In genomic region chr18:73240899-73241298, GRCh38 we compare ENCODE assay signal across 28 cellular contexts.
"Had no signal": no experiment of that assay in that cellular context is flagged by ENCODE, and none has a peak within 500 bp of the region (broad histone marks: within the 10 kb centered on the region; RNA-seq: fewer than 3 reads in every experiment).

No MANE protein-coding gene starts in this region.

- H3K27ac ChIP-seq: brain microvascular endothelial cell, WERI-Rb-1 had no signal

- H3K36me3 Mint-ChIP-seq: activated naive CD8-positive, alpha-beta T cell treated with anti-CD3 and anti-CD28 coated beads for 36 hours had no signal

- H3K4me3 Mint-ChIP-seq: activated CD4-positive, alpha-beta T cell treated with anti-CD3 and anti-CD28 coated beads, Interleukin-2, amount 10 ng/mL, durations not matched to agents 24 days and 14 days; activated CD8-positive, alpha-beta T cell treated with anti-CD3 and anti-CD28 coated beads for 36 hours; activated naive CD8-positive, alpha-beta T cell treated with anti-CD3 and anti-CD28 coated beads for 36 hours; activated T-cell treated with anti-CD3 and anti-CD28 coated beads, Interleukin-2, amount 50 U/mL, for 72 hours; activated T-helper 17 cell treated with anti-CD3 and anti-CD28 coated beads, Interleukin-2, amount 50 U/mL, for 72 hours had no signal

- H3K9me3 Mint-ChIP-seq: activated CD4-positive, alpha-beta T cell treated with anti-CD3 and anti-CD28 coated beads, Interleukin-2, amount 10 ng/mL, durations not matched to agents 24 days and 14 days; activated CD8-positive, alpha-beta T cell treated with anti-CD3 and anti-CD28 coated beads for 36 hours had no signal

- ATAC-seq: activated CD8-positive, alpha-beta T cell treated with anti-CD3 and anti-CD28 coated beads for 36 hours; activated T-cell treated with anti-CD3 and anti-CD28 coated beads, Interleukin-2, amount 50 U/mL, for 72 hours; activated T-helper 17 cell treated with anti-CD3 and anti-CD28 coated beads, Interleukin-2, amount 50 U/mL, for 72 hours had no signal

- DNase-seq: activated CD4-positive, alpha-beta T cell treated with anti-CD3 and anti-CD28 coated beads, Interleukin-2, amount 10 ng/mL, durations not matched to agents 24 days and 14 days; activated CD4-positive, alpha-beta T cell treated with anti-CD3 and anti-CD28 coated beads, Interleukin-2, amount 50 U/mL, for 4 hours; activated CD8-positive, alpha-beta T cell treated with anti-CD3 and anti-CD28 coated beads for 36 hours; activated effector memory CD4-positive, alpha-beta T cell treated with anti-CD3 and anti-CD28 coated beads, Interleukin-2, amount 50 U/mL, for 16 hours; activated naive CD4-positive, alpha-beta T cell; activated naive CD4-positive, alpha-beta T cell treated with anti-CD3 and anti-CD28 coated beads, Interleukin-2, amount 50 U/mL, for 16 hours; activated naive CD8-positive, alpha-beta T cell treated with anti-CD3 and anti-CD28 coated beads for 36 hours; activated T-cell treated with anti-CD3 and anti-CD28 coated beads, Interleukin-2, amount 50 U/mL, for 1 hour; activated T-cell treated with anti-CD3 and anti-CD28 coated beads, Interleukin-2, amount 50 U/mL, for 72 hours; amniotic stem cell; aorta; brain microvascular endothelial cell; central memory CD4-positive, alpha-beta T cell; Karpas-422; NCI-H1105; NCI-H1417 treated with DMSO at 0.1 percent for 48 hours; NCI-H2029; NCI-H2171 treated with DMSO at 0.1 percent for 48 hours; NCI-H2227 treated with DMSO at 0.1 percent for 48 hours; NCI-H446 treated with DMSO at 0.1 percent for 48 hours; NCI-H524; NCI-H69; Right ventricle myocardium superior; SW 1271; T-helper 1 cell; T1000; WERI-Rb-1 had no signal

- H3K27ac Mint-ChIP-seq: activated CD4-positive, alpha-beta T cell treated with anti-CD3 and anti-CD28 coated beads, Interleukin-2, amount 10 ng/mL, durations not matched to agents 24 days and 14 days; activated CD8-positive, alpha-beta T cell treated with anti-CD3 and anti-CD28 coated beads for 36 hours; activated naive CD8-positive, alpha-beta T cell treated with anti-CD3 and anti-CD28 coated beads for 36 hours; activated T-cell treated with anti-CD3 and anti-CD28 coated beads, Interleukin-2, amount 50 U/mL, for 72 hours; activated T-helper 17 cell treated with anti-CD3 and anti-CD28 coated beads, Interleukin-2, amount 50 U/mL, for 72 hours had no signal

- H3K27me3 Mint-ChIP-seq: activated CD4-positive, alpha-beta T cell treated with anti-CD3 and anti-CD28 coated beads, Interleukin-2, amount 10 ng/mL, durations not matched to agents 24 days and 14 days; activated CD8-positive, alpha-beta T cell treated with anti-CD3 and anti-CD28 coated beads for 36 hours; activated naive CD8-positive, alpha-beta T cell treated with anti-CD3 and anti-CD28 coated beads for 36 hours; activated T-helper 17 cell treated with anti-CD3 and anti-CD28 coated beads, Interleukin-2, amount 50 U/mL, for 72 hours had no signal

- H3K27me3 ChIP-seq: brain microvascular endothelial cell had no signal

- H3K36me3 ChIP-seq: brain microvascular endothelial cell, WERI-Rb-1 had no signal

- H3K4me1 Mint-ChIP-seq: activated CD4-positive, alpha-beta T cell treated with anti-CD3 and anti-CD28 coated beads, Interleukin-2, amount 10 ng/mL, durations not matched to agents 24 days and 14 days; activated naive CD8-positive, alpha-beta T cell treated with anti-CD3 and anti-CD28 coated beads for 36 hours; activated T-helper 17 cell treated with anti-CD3 and anti-CD28 coated beads, Interleukin-2, amount 50 U/mL, for 72 hours had no signal
